In the genomic region with DNA sequence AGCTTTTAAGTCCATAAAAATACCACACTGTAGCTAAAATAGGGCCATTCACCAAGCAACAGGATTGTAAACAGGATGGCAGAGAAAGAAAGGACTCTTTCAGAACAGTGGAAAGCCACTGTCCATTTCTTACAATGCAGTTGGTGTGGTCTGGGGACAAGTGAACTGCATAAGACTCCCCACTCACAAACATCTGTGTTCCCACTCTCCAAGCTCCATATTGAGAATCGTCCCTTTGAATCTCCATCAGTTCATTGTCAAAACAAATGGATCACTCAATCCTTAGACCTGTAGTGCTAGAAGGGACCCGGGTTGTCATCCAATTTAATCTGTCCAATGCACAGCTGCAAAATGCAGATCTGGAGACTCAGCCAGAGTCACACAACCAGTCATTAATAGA, we compare ENCODE assay signal across 19 cellular contexts.
DNase-seq lines count a peak whose midpoint lies in the region; ATAC-seq lines count a peak whose summit lies in the region.
"Had no signal": no experiment of that assay in that cellular context is flagged by ENCODE, and none has a peak within 500 bp of the region (broad histone marks: within the 10 kb centered on the region; RNA-seq: fewer than 3 reads in every experiment).

No MANE protein-coding gene starts in this region.

- DNase-seq in C1 segment of cervical spinal cord (lab: John Stamatoyannopoulos, UW) (peak in 11 of 14 donors; percentile 6 to 54 (median 33)), SK-MEL-5 (ENCODE audit: low read depth, low spot score) (peak; percentile 59), hypothalamus (lab: John Stamatoyannopoulos, UW) (peak in 29 of 51 donors; percentile 2 to 85 (median 27)), putamen (ENCODE audit: low spot score) (peak; percentile 89), GM03348 (ENCODE audit: low spot score) (no peak)
- DNase-seq: Caco-2, DMS53, HCEC 1CT, Kasumi-1, NCI-H1105, NCI-H1694, NCI-H2107, NCI-H226, SK-N-SH had no signal

- in situ Hi-C loops in SK-MEL-5 (cut with HindIII; ENCODE audit: low pct_unique_long_range_greater_than_20kb, low sequenced_read_pairs) = no loop called here

- no peak for ATAC-seq in HG03442 (IDR thresholded peaks at IDR 0.05; ENCODE audit: unreplicated experiment)
- ATAC-seq in HG03025 (IDR thresholded peaks at IDR 0.05; ENCODE audit: low FRiP score, unreplicated experiment) = no peak
- no peak for ATAC-seq in GM18907 (IDR thresholded peaks at IDR 0.05; ENCODE audit: unreplicated experiment)
- ATAC-seq: Panc1, Right ventricle myocardium inferior had no signal
